In genomic region chr12:122046145-122046544, GRCh38 we compare ENCODE assay signal across 27 cellular contexts.
"Had no signal": no experiment of that assay in that cellular context is flagged by ENCODE, and none has a peak within 500 bp of the region (broad histone marks: within the 10 kb centered on the region; RNA-seq: fewer than 3 reads in every experiment).

No MANE protein-coding gene starts in this region.

- H3K27me3 Mint-ChIP-seq: activated naive CD8-positive, alpha-beta T cell treated with anti-CD3 and anti-CD28 coated beads, Interleukin-2, amount 50 U/mL, for 24 hours; brain; central memory CD8-positive, alpha-beta T cell; T-helper 17 cell had no signal

- H3K9me3 Mint-ChIP-seq: activated naive CD4-positive, alpha-beta T cell treated with anti-CD3 and anti-CD28 coated beads, Interleukin-2, amount 50 U/mL, for 72 hours; activated naive CD8-positive, alpha-beta T cell treated with anti-CD3 and anti-CD28 coated beads, Interleukin-2, amount 50 U/mL, for 24 hours; activated T-helper 1 cell treated with anti-CD3 and anti-CD28 coated beads, Interleukin-12 subunit alpha, Interleukin-12 subunit beta, Interleukin-2, Interleukin-4 antibody, amounts not matched to agents 30 ng/mL and 10 ng/mL and 1 ng/mL, durations not matched to agents 14 hours and 24 hours and 36 hours; brain; central memory CD8-positive, alpha-beta T cell had no signal

- H3K4me3 Mint-ChIP-seq: activated CD8-positive, alpha-beta T cell treated with anti-CD3 and anti-CD28 coated beads, Interleukin-2, amount 10 ng/mL, durations not matched to agents 7 days and 5 days; activated naive CD8-positive, alpha-beta T cell treated with anti-CD3 and anti-CD28 coated beads, Interleukin-2, amount 50 U/mL, for 24 hours; activated T-helper 1 cell treated with anti-CD3 and anti-CD28 coated beads, Interleukin-12 subunit alpha, Interleukin-12 subunit beta, Interleukin-2, Interleukin-4 antibody, amounts not matched to agents 30 ng/mL and 10 ng/mL and 1 ng/mL, durations not matched to agents 14 hours and 24 hours and 36 hours; brain; central memory CD8-positive, alpha-beta T cell; T-helper 17 cell; WTC11 had no signal

- H3K36me3 Mint-ChIP-seq: activated naive CD4-positive, alpha-beta T cell treated with anti-CD3 and anti-CD28 coated beads, Interleukin-2, amount 50 U/mL, for 72 hours had no signal

- H3K27ac Mint-ChIP-seq: activated CD8-positive, alpha-beta T cell treated with anti-CD3 and anti-CD28 coated beads, Interleukin-2, amount 10 ng/mL, durations not matched to agents 7 days and 5 days; activated naive CD4-positive, alpha-beta T cell treated with anti-CD3 and anti-CD28 coated beads, Interleukin-2, amount 50 U/mL, for 72 hours; activated naive CD8-positive, alpha-beta T cell treated with anti-CD3 and anti-CD28 coated beads, Interleukin-2, amount 50 U/mL, for 24 hours; activated T-helper 1 cell treated with anti-CD3 and anti-CD28 coated beads, Interleukin-12 subunit alpha, Interleukin-12 subunit beta, Interleukin-2, Interleukin-4 antibody, amounts not matched to agents 30 ng/mL and 10 ng/mL and 1 ng/mL, durations not matched to agents 14 hours and 24 hours and 36 hours; T-helper 17 cell; WTC11 had no signal

- ATAC-seq: activated CD8-positive, alpha-beta T cell treated with anti-CD3 and anti-CD28 coated beads, Interleukin-2, amount 10 ng/mL, durations not matched to agents 7 days and 5 days; activated naive CD4-positive, alpha-beta T cell treated with anti-CD3 and anti-CD28 coated beads, Interleukin-2, amount 50 U/mL, for 72 hours; activated naive CD8-positive, alpha-beta T cell treated with anti-CD3 and anti-CD28 coated beads, Interleukin-2, amount 50 U/mL, for 24 hours; PC-3; T-helper 17 cell; WTC11 had no signal

- DNase-seq: activated CD4-positive, alpha-beta T cell treated with anti-CD3 and anti-CD28 coated beads for 48 hours; activated CD4-positive, alpha-beta T cell treated with anti-CD3 and anti-CD28 coated beads, Interleukin-2, amount 50 U/mL, for 4 hours; activated CD4-positive, CD25-positive, alpha-beta regulatory T cell treated with anti-CD3 and anti-CD28 coated beads, Interleukin-2, amount 50 U/mL, for 72 hours; activated CD8-positive, alpha-beta memory T cell treated with anti-CD3 and anti-CD28 coated beads, Interleukin-2, amount 50 U/mL, for 48 hours; activated CD8-positive, alpha-beta T cell treated with anti-CD3 and anti-CD28 coated beads, Interleukin-2, amount 10 ng/mL, durations not matched to agents 7 days and 5 days; activated effector memory CD4-positive, alpha-beta T cell treated with Interleukin-2 at 50 U/mL for 16 hours; activated naive CD4-positive, alpha-beta T cell treated with Interleukin-2 at 50 U/mL for 16 hours; activated naive CD8-positive, alpha-beta T cell treated with anti-CD3 and anti-CD28 coated beads, Interleukin-2, amount 50 U/mL, for 24 hours; activated T-cell treated with anti-CD3 and anti-CD28 coated beads, Interleukin-2, amount 50 U/mL, for 1 hour; amniotic stem cell; Karpas-422; MM.1S; NCI-H1105; NCI-H1436; NCI-H1694 treated with DMSO at 0.1 percent for 48 hours; NCI-H2029 treated with DMSO at 0.1 percent for 48 hours; NCI-H510A treated with DMSO at 0.1 percent for 48 hours; NCI-H69; PC-3; SIG-M5; T-helper 17 cell; T-helper 9 cell had no signal

- H3K4me1 Mint-ChIP-seq: activated naive CD8-positive, alpha-beta T cell treated with anti-CD3 and anti-CD28 coated beads, Interleukin-2, amount 50 U/mL, for 24 hours; brain; central memory CD8-positive, alpha-beta T cell; T-helper 17 cell; WTC11 had no signal
